ENCODE assay signal across 14 cellular contexts in the genomic region with DNA sequence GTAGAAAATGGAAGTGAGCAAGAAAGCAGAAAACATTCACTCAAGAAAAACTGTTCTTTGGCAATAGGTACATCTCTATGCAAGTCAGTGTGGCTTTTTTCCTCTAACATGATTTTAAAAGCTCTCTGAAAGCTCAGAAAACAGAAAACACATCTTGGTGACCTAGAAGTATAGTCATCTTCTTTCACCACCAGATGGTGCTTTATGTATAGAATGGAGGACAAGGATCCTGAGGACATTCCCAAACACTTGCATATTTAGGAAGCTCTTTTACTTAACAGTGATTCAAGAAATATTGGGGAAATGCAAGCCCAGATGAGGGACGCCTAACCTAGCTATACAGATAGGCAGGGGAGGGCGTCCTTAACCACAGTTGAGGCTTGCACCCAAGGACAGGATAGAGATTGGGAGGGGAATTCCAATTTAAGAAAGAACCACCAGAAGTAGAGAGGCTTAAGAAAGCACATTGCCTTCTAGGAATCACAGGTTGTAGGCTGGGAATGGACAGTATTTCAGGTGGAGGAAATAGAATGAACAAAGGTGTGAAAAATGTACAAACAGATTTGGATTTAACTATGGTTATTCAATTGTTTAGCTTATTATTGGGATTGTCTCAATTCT. TPM values are rescaled to one million over a fixed set of nuclear protein-coding genes. Genes with fewer than 3 reads are reported as not detected.
DNase-seq lines count a peak whose midpoint lies in the region; ATAC-seq, FAIRE-seq and TF ChIP-seq lines count a peak whose summit lies in the region.
"Had no signal": no experiment of that assay in that cellular context is flagged by ENCODE, and none has a peak within 500 bp of the region (broad histone marks: within the 10 kb centered on the region; RNA-seq: fewer than 3 reads in every experiment).

No MANE protein-coding gene starts in this region.

- FAIRE-seq in TTC549 (lab: Jason Lieb, UNC), result peak; percentile 86

- H3K4me3 Mint-ChIP-seq in natural killer cell, result no peak overlapping the region
- H3K4me3 Mint-ChIP-seq: activated T-helper 17 cell treated with anti-CD3 and anti-CD28 coated beads, Interleukin-2, amount 50 U/mL, for 72 hours; IgD-negative memory B cell had no signal

- POLR2A ChIA-PET in A673 (lab: Charles Lee; ENCODE audit: low non-redundant PET), result no interaction called here

- no peak overlapping the region for H2AFZ ChIP-seq in hepatocyte

- no peaks in the 10 kb centered on the region for H3K4me1 ChIP-seq in A673 (ENCODE audit: insufficient read depth, low read length, poor library complexity, severe bottlenecking)
- H3K4me1 ChIP-seq in hepatocyte (ENCODE audit: insufficient read depth), result no peaks in the 10 kb centered on the region
- H3K4me1 ChIP-seq: uterus had no signal

- no peaks in the 10 kb centered on the region for H3K27me3 Mint-ChIP-seq in natural killer cell (ENCODE audit: low read depth in 2 of 2)
- H3K27me3 Mint-ChIP-seq: activated T-helper 17 cell treated with anti-CD3 and anti-CD28 coated beads, Interleukin-2, amount 50 U/mL, for 72 hours had no signal

- DNase-seq in A673 (ENCODE audit: low spot score) (peak; percentile 45), H7 (peak; percentile 33), hepatocyte (ENCODE audit: low spot score) (peak; percentile 40), natural killer cell (no peak), Right ventricle myocardium inferior (ENCODE audit: missing footprints) (no peak), NCI-H187 (lab: John Stamatoyannopoulos, UW) (no peak), DMS153 treated with DMSO at 0.1 percent for 48 hours (lab: John Stamatoyannopoulos, UW; ENCODE audit: unreplicated experiment) (no peak)
- DNase-seq: DND-41, uterus had no signal

- H3K27ac ChIP-seq in A673 (ENCODE audit: low read depth, low read length, poor library complexity, severe bottlenecking) (no peak overlapping the region), hepatocyte (no peak overlapping the region)
- H3K27ac ChIP-seq: SK-N-MC, skin epidermis, uterus had no signal

- intact Hi-C loops in A673 (cut with micrococcal nuclease; ENCODE audit: unreplicated experiment), result loop anchor here (5.0 kb wide), 1 partner anchor 456 kb away; no protein-coding TSS in a partner anchor
- intact Hi-C loops in natural killer cell (cut with micrococcal nuclease), result no loop called here
- intact Hi-C loops in Right ventricle myocardium inferior (cut with DNase I), result no loop called here

- no peaks in the 10 kb centered on the region for H3K9me3 Mint-ChIP-seq in natural killer cell

- no peak overlapping the region for H3K4me2 ChIP-seq in hepatocyte

- no peaks in the 10 kb centered on the region for H3K79me2 ChIP-seq in hepatocyte

- BruUV-seq in A673 (replicated peaks; lab: Mats Ljungman, UMichigan), result no TSS peak

- H3K9me3 ChIP-seq in A673 (ENCODE audit: low read depth, low read length, poor library complexity, severe bottlenecking) (no peaks in the 10 kb centered on the region), hepatocyte (ENCODE audit: low read depth) (no peaks in the 10 kb centered on the region)
- H3K9me3 ChIP-seq: uterus had no signal

- TF ChIP-seq CTCF in A673 (conservative IDR thresholded peaks at IDR 0.05; ENCODE audit: low read depth, low read length) (peak; percentile 56), hepatocyte (IDR thresholded peaks at IDR 0.05; ENCODE audit: poor library complexity) (peak; percentile 50), natural killer cell (IDR thresholded peaks at IDR 0.05) (no peak)

- H3K36me3 ChIP-seq in A673 (ENCODE audit: insufficient read depth, low read length, poor library complexity, severe bottlenecking), result no peaks in the 10 kb centered on the region
- H3K36me3 ChIP-seq in H7 (replicated peaks; ENCODE audit: control insufficient read depth, insufficient read depth, low read length), result no peaks in the 10 kb centered on the region
- H3K36me3 ChIP-seq in hepatocyte (replicated peaks; ENCODE audit: insufficient read depth, low read depth), result no peaks in the 10 kb centered on the region
- H3K36me3 ChIP-seq: uterus had no signal

- H3K4me1 Mint-ChIP-seq in natural killer cell, result no peaks in the 10 kb centered on the region
- H3K4me1 Mint-ChIP-seq: activated T-helper 17 cell treated with anti-CD3 and anti-CD28 coated beads, Interleukin-2, amount 50 U/mL, for 72 hours; IgD-negative memory B cell had no signal

- H3K27me3 ChIP-seq in A673 (replicated peaks; ENCODE audit: insufficient read depth, low read depth, low read length, poor library complexity) (no peaks in the 10 kb centered on the region), H7 (ENCODE audit: control insufficient read depth, insufficient read depth, low read length) (no peaks in the 10 kb centered on the region), hepatocyte (no peaks in the 10 kb centered on the region)
- H3K27me3 ChIP-seq: uterus had no signal

- H3K36me3 Mint-ChIP-seq in natural killer cell, result no peaks in the 10 kb centered on the region

- ATAC-seq in natural killer cell (no peak), Right ventricle myocardium inferior (no peak)
- ATAC-seq: activated T-helper 17 cell treated with anti-CD3 and anti-CD28 coated beads, Interleukin-2, amount 50 U/mL, for 72 hours had no signal

- H3K27ac Mint-ChIP-seq in natural killer cell, result no peak overlapping the region
- H3K27ac Mint-ChIP-seq: activated T-helper 17 cell treated with anti-CD3 and anti-CD28 coated beads, Interleukin-2, amount 50 U/mL, for 72 hours; IgD-negative memory B cell had no signal

- no peaks in the 10 kb centered on the region for H3K9me2 ChIP-seq in hepatocyte (replicated peaks; ENCODE audit: insufficient read depth)

- H3K4me3 ChIP-seq in A673 (ENCODE audit: low read depth, low read length, poor library complexity, severe bottlenecking) (no peak overlapping the region), H7 (ENCODE audit: insufficient read depth, low read depth, low read length) (no peak overlapping the region), hepatocyte (no peak overlapping the region)
- H3K4me3 ChIP-seq: SK-N-MC, skin epidermis, uterus had no signal

- no peaks in the 10 kb centered on the region for H4K20me1 ChIP-seq in hepatocyte (ENCODE audit: insufficient read depth, poor library complexity, severe bottlenecking)

- 48% methylated on average over 2 of the region's 2 CpGs for WGBS in hepatocyte (ENCODE audit: low lambda C conversion rate, missing lambda C conversion rate)

- CTCF ChIA-PET in A673 (lab: Charles Lee), result interaction anchor here (0.5 to 0.7 kb wide), 4 partner anchors 12 to 46 kb away, joined by 3 to 4 read pairs (median 3); no protein-coding TSS in a partner anchor

RNA-seq across cellular contexts. Expression of a gene that starts 13.8 kb away (rescaled TPM):
- total RNA-seq in A673 (2021) (0.98 and 1.1 TPM in 2 replicates), hepatocyte (0.33 and 0.40 TPM in 2 replicates), natural killer cell (under 1 TPM; 0.64 to 0.90 (median 0.77) TPM), Right ventricle myocardium inferior (0.22 TPM)
- total RNA-seq in H7 (2014; rRNA removed; shearing (Covaris generic)), result 1.3 and 2.0 TPM in 2 replicates
- polyA plus RNA-seq in hepatocyte, result 0.16 TPM in 1 of 2 replicates, not detected in the other
- polyA plus RNA-seq: IgD-negative memory B cell had no signal

RNA-seq across cellular contexts. Expression of a gene that starts 58.8 kb away (rescaled TPM):
- total RNA-seq in A673 (2021) (55.1 and 58.7 TPM in 2 replicates), hepatocyte (46.2 and 46.6 TPM in 2 replicates), natural killer cell (10 to 100 TPM; 12.7 to 24.2 (median 18.2) TPM), Right ventricle myocardium inferior (51.5 TPM)
- 53.0 and 65.1 TPM in 2 replicates for total RNA-seq in H7 (2014; rRNA removed; shearing (Covaris generic))
- 46.4 and 61.9 TPM in 2 replicates for polyA plus RNA-seq in hepatocyte

Comparison
In these comparisons a context has a peak if more than half of its experiments do, and no peak if none do; other contexts are left out.
1. DNase-seq: peak in A673 (single experiment), H7 (single experiment) and hepatocyte (single experiment); none in natural killer cell (single experiment), Right ventricle myocardium inferior (single experiment), NCI-H187 (0 of 2) and DMS153 treated with DMSO at 0.1 percent for 48 hours (single experiment).